13 cellular contexts compared by ENCODE assay signal in genomic region chr12:96265400-96265799, GRCh38.
"Had no signal": no experiment of that assay in that cellular context is flagged by ENCODE, and none has a peak within 500 bp of the region (broad histone marks: within the 10 kb centered on the region; RNA-seq: fewer than 3 reads in every experiment).

No MANE protein-coding gene starts in this region.

- H3K4me3 Mint-ChIP-seq: activated CD8-positive, alpha-beta T cell treated with anti-CD3 and anti-CD28 coated beads for 36 hours had no signal

- H3K9me3 Mint-ChIP-seq: activated CD8-positive, alpha-beta T cell treated with anti-CD3 and anti-CD28 coated beads for 36 hours had no signal

- ATAC-seq: activated CD8-positive, alpha-beta T cell treated with anti-CD3 and anti-CD28 coated beads for 36 hours; pancreas had no signal

- H3K4me3 ChIP-seq: cardiac muscle cell, coronary artery, hepatocyte, pancreas, stomach, thoracic aorta had no signal

- DNase-seq: activated CD8-positive, alpha-beta memory T cell treated with anti-CD3 and anti-CD28 coated beads, Interleukin-2, amount 50 U/mL, for 4 hours; activated CD8-positive, alpha-beta T cell treated with anti-CD3 and anti-CD28 coated beads for 36 hours; effector CD4-positive, alpha-beta T cell; kidney glomerular epithelial cell; pancreas; stimulated activated CD4-positive, alpha-beta T cell treated with anti-CD3 and anti-CD28 coated beads, Interleukin-4, amount 100 ng/mL, for 1 hour; stimulated activated CD8-positive, alpha-beta memory T cell treated with anti-CD3 and anti-CD28 coated beads, Interleukin-4, amount 100 ng/mL, for 48 hours; stomach; T1000 had no signal

- H3K27me3 ChIP-seq: cardiac muscle cell, hepatocyte, pancreas, stomach had no signal

- H3K27ac ChIP-seq: cardiac muscle cell, coronary artery, hepatocyte, pancreas, stomach, thoracic aorta had no signal

- H3K36me3 ChIP-seq: cardiac muscle cell, pancreas, thoracic aorta had no signal

- H3K27me3 Mint-ChIP-seq: activated CD8-positive, alpha-beta T cell treated with anti-CD3 and anti-CD28 coated beads for 36 hours had no signal

- H3K9me3 ChIP-seq: pancreas, stomach, thoracic aorta had no signal
